2 cellular contexts compared by ENCODE assay signal in genomic region chr16:87382023-87382785, GRCh38.
TF ChIP-seq lines count a peak whose summit lies in the region.

No MANE protein-coding gene starts in this region.

TF ChIP-seq in SK-N-SH, 30 proteins besides CTCF, POLR2A, EP300 and RAD21:
- TF ChIP-seq MEF2A (IDR thresholded peaks at IDR 0.05; ENCODE audit: borderline replicate concordance, low read depth) (no peak), USF1 (IDR thresholded peaks at IDR 0.05; ENCODE audit: borderline replicate concordance, low read depth) (no peak), RCOR1 (IDR thresholded peaks at IDR 0.05; ENCODE audit: low read length) (no peak), FOSL2 (IDR thresholded peaks at IDR 0.05; ENCODE audit: borderline replicate concordance, low read depth) (no peak), EZH2phosphoT487 (IDR thresholded peaks at IDR 0.05; ENCODE audit: borderline replicate concordance, low read depth) (no peak)
- TF ChIP-seq, protein P1, sequence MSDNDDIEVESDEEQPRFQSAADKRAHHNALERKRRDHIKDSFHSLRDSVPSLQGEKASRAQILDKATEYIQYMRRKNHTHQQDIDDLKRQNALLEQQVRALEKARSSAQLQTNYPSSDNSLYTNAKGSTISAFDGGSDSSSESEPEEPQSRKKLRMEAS (IDR thresholded peaks at IDR 0.05; ENCODE audit: low read depth), result no peak

TF ChIP-seq in SK-N-SH treated with all-trans-retinoic acid at 6 μM for 48 hours, 23 proteins besides CTCF, POLR2A, EP300 and RAD21:
- TF ChIP-seq ARNTL (CRISPR knock-in tag; IDR thresholded peaks at IDR 0.05; ENCODE audit: borderline replicate concordance, low read depth) (no peak), CSDC2 (CRISPR knock-in tag; IDR thresholded peaks at IDR 0.05) (no peak), CREB5 (CRISPR knock-in tag; IDR thresholded peaks at IDR 0.05; ENCODE audit: low read depth) (no peak), ZC3H10 (CRISPR knock-in tag; IDR thresholded peaks at IDR 0.05) (no peak), ZFP30 (CRISPR knock-in tag; IDR thresholded peaks at IDR 0.05) (no peak), BACH2 (CRISPR knock-in tag; IDR thresholded peaks at IDR 0.05; ENCODE audit: borderline replicate concordance) (no peak), SNAI2 (CRISPR knock-in tag; IDR thresholded peaks at IDR 0.05) (no peak), ESRRG (CRISPR knock-in tag; IDR thresholded peaks at IDR 0.05) (no peak)
- TF ChIP-seq, protein P2, sequence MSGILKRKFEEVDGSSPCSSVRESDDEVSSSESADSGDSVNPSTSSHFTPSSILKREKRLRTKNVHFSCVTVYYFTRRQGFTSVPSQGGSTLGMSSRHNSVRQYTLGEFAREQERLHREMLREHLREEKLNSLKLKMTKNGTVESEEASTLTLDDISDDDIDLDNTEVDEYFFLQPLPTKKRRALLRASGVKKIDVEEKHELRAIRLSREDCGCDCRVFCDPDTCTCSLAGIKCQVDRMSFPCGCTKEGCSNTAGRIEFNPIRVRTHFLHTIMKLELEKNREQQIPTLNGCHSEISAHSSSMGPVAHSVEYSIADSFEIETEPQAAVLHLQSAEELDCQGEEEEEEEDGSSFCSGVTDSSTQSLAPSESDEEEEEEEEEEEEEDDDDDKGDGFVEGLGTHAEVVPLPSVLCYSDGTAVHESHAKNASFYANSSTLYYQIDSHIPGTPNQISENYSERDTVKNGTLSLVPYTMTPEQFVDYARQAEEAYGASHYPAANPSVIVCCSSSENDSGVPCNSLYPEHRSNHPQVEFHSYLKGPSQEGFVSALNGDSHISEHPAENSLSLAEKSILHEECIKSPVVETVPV (CRISPR knock-in tag; IDR thresholded peaks at IDR 0.05), result no peak
